In genomic region chr5:172115541-172115982, GRCh38 we compare ENCODE assay signal across 10 cellular contexts.
DNase-seq lines count a peak whose midpoint lies in the region; ATAC-seq and TF ChIP-seq lines count a peak whose summit lies in the region.
"Had no signal": no experiment of that assay in that cellular context is flagged by ENCODE, and none has a peak within 500 bp of the region (broad histone marks: within the 10 kb centered on the region; RNA-seq: fewer than 3 reads in every experiment).

No MANE protein-coding gene starts in this region.

- H3K79me2 ChIP-seq in DOHH2 (ENCODE audit: control insufficient read depth, low read length) (peaks cover 2% of the 10 kb centered on the region; the same call in 1 of the 2 replicates), Loucy (ENCODE audit: insufficient read depth, low read length) (peaks cover 25% of the 10 kb centered on the region), mammary epithelial cell (ENCODE audit: insufficient read depth, low read length) (peaks cover 25% of the 10 kb centered on the region)

- H4K20me1 ChIP-seq in DOHH2 (ENCODE audit: control insufficient read depth, insufficient read depth, low read depth, low read length) (no peaks in the 10 kb centered on the region), Loucy (ENCODE audit: insufficient read depth, low read length, poor library complexity, severe bottlenecking) (no peaks in the 10 kb centered on the region), mammary epithelial cell (ENCODE audit: insufficient read depth, low read length) (no peaks in the 10 kb centered on the region)

- H2AFZ ChIP-seq in Loucy (ENCODE audit: low read length) (no peak overlapping the region), mammary epithelial cell (ENCODE audit: low read depth, low read length) (no peak overlapping the region)

- peak overlapping the region; percentile 79 for H3K4me2 ChIP-seq in DOHH2 (ENCODE audit: low read length)
- H3K4me2 ChIP-seq in Loucy (ENCODE audit: low read depth, low read length, poor library complexity, severe bottlenecking): peak overlapping the region; percentile 64
- H3K4me2 ChIP-seq in mammary epithelial cell (ENCODE audit: insufficient read depth, low read depth, low read length): no peak overlapping the region

- H3K4me1 ChIP-seq in DOHH2 (ENCODE audit: control insufficient read depth, low read length) (peaks cover 50% of the 10 kb centered on the region), Loucy (ENCODE audit: insufficient read depth, low read length, poor library complexity, severe bottlenecking) (peaks cover 52% of the 10 kb centered on the region), mammary epithelial cell (ENCODE audit: insufficient read depth, low read length) (peaks cover 20% of the 10 kb centered on the region)

- H3K36me3 ChIP-seq in DOHH2 (ENCODE audit: control insufficient read depth, low read length): peaks cover 16% of the 10 kb centered on the region
- peaks cover 16% of the 10 kb centered on the region; the same call in 1 of the 2 replicates for H3K36me3 ChIP-seq in Loucy (ENCODE audit: insufficient read depth, low read length)
- peaks cover 7% of the 10 kb centered on the region for H3K36me3 ChIP-seq in mammary epithelial cell (ENCODE audit: insufficient read depth, low read length)
- H3K36me3 ChIP-seq: ovary had no signal

- no peaks in the 10 kb centered on the region for H3K9me3 ChIP-seq in DOHH2 (ENCODE audit: control insufficient read depth, insufficient read depth, low read length)
- no peaks in the 10 kb centered on the region for H3K9me3 ChIP-seq in Loucy (ENCODE audit: insufficient read depth, low read depth, low read length)
- no peaks in the 10 kb centered on the region for H3K9me3 ChIP-seq in mammary epithelial cell (replicated peaks; ENCODE audit: insufficient read depth, low read length)
- H3K9me3 ChIP-seq: ovary had no signal

- H3K9ac ChIP-seq in Loucy (ENCODE audit: low read depth, low read length, poor library complexity, severe bottlenecking): peak overlapping the region; percentile 73
- H3K9ac ChIP-seq in mammary epithelial cell (ENCODE audit: insufficient read depth, low read length): no peak overlapping the region

- peak overlapping the region; percentile 65 for H3K27ac ChIP-seq in DOHH2 (ENCODE audit: low read depth, low read length)
- no peak overlapping the region for H3K27ac ChIP-seq in mammary epithelial cell (ENCODE audit: insufficient read depth, low read depth, low read length)
- H3K27ac ChIP-seq: ovary had no signal

- 100% methylated on average over 3 of the region's 4 CpGs for WGBS in mammary epithelial cell (ENCODE audit: low coverage, missing lambda C conversion rate)

- TF ChIP-seq CTCF in DOHH2 (IDR thresholded peaks at IDR 0.05; ENCODE audit: low read depth, low read length, poor library complexity, severe bottlenecking) (no peak), Loucy (conservative IDR thresholded peaks at IDR 0.05; ENCODE audit: low read length) (no peak), mammary epithelial cell (conservative IDR thresholded peaks at IDR 0.05 in 1 of 2, IDR thresholded peaks at IDR 0.05 in 1 of 2; ENCODE audit: extremely low read depth in 1 of 2, insufficient read depth in 1 of 2, low read depth in 1 of 2, low read length in 2 of 2) (no peak), GM10266 (IDR thresholded peaks at IDR 0.05; ENCODE audit: control insufficient read depth, insufficient read depth, low read depth, missing control alignments) (no peak)

- CTCF ChIA-PET in mammary epithelial cell (lab: Charles Lee; ENCODE audit: low non-redundant PET): no interaction called here

- peaks cover 36% of the 10 kb centered on the region for H3K4me1 Mint-ChIP-seq in activated T-helper 17 cell treated with anti-CD3 and anti-CD28 coated beads, Interleukin-2, amount 50 U/mL, for 72 hours
- H3K4me1 Mint-ChIP-seq in natural killer cell treated with Interleukin-12 subunit alpha and Interleukin-12 subunit beta and Interleukin-15 and Interleukin-18, amount 100 ng/mL, for 72 hours (ENCODE audit: low read depth in 2 of 2): peaks cover 65 to 72% of the 10 kb centered on the region in 2 donors

- ATAC-seq in activated T-helper 17 cell treated with anti-CD3 and anti-CD28 coated beads, Interleukin-2, amount 50 U/mL, for 72 hours (replicated peaks): no peak
- ATAC-seq in natural killer cell treated with Interleukin-12 subunit alpha and Interleukin-12 subunit beta and Interleukin-15 and Interleukin-18, amount 100 ng/mL, for 72 hours: peak in 1 of 2 donors; percentile 7
- ATAC-seq in GM19395 (IDR thresholded peaks at IDR 0.05; ENCODE audit: unreplicated experiment): no peak

- peak; percentile 64 for DNase-seq in natural killer cell treated with Interleukin-12 subunit alpha and Interleukin-12 subunit beta and Interleukin-15 and Interleukin-18, amount 100 ng/mL, for 72 hours (ENCODE audit: low spot score)
- no peak for DNase-seq in NCI-H774 (lab: John Stamatoyannopoulos, UW)
- DNase-seq in mammary epithelial cell: no peak
- DNase-seq in GM10266 (ENCODE audit: extremely low spot score): no peak
- DNase-seq: MM.1S had no signal

- no peaks in the 10 kb centered on the region for H3K27me3 ChIP-seq in DOHH2 (ENCODE audit: control insufficient read depth, low read length)
- H3K27me3 ChIP-seq in Loucy (ENCODE audit: insufficient read depth, low read length, poor library complexity, severe bottlenecking): no peaks in the 10 kb centered on the region
- H3K27me3 ChIP-seq in mammary epithelial cell (ENCODE audit: insufficient read depth, low read length): no peaks in the 10 kb centered on the region
- H3K27me3 ChIP-seq: ovary had no signal

- peaks cover 4% of the 10 kb centered on the region for H3K9me3 Mint-ChIP-seq in activated T-helper 17 cell treated with anti-CD3 and anti-CD28 coated beads, Interleukin-2, amount 50 U/mL, for 72 hours
- peaks cover 3% of the 10 kb centered on the region for H3K9me3 Mint-ChIP-seq in natural killer cell treated with Interleukin-12 subunit alpha and Interleukin-12 subunit beta and Interleukin-15 and Interleukin-18, amount 100 ng/mL, for 72 hours

- intact Hi-C loops in mammary epithelial cell (cut with micrococcal nuclease): no loop called here

- peaks cover 79% of the 10 kb centered on the region for H3K36me3 Mint-ChIP-seq in activated T-helper 17 cell treated with anti-CD3 and anti-CD28 coated beads, Interleukin-2, amount 50 U/mL, for 72 hours (ENCODE audit: low read depth)
- peaks cover 7% of the 10 kb centered on the region for H3K36me3 Mint-ChIP-seq in natural killer cell treated with Interleukin-12 subunit alpha and Interleukin-12 subunit beta and Interleukin-15 and Interleukin-18, amount 100 ng/mL, for 72 hours

- H3K9me2 ChIP-seq in DOHH2 (replicated peaks; ENCODE audit: control insufficient read depth, low read length) (no peaks in the 10 kb centered on the region), Loucy (replicated peaks; ENCODE audit: low read depth, low read length) (no peaks in the 10 kb centered on the region)

- in situ Hi-C loops in mammary epithelial cell (cut with MboI; ENCODE audit: low sequenced_read_pairs in 2 of 2): loop anchor here in 1 of 2 donors (25.0 kb wide), 1 partner anchor 172 kb away; the partner anchor contains the start of gene UBTD2

- no peaks in the 10 kb centered on the region for H3K27me3 Mint-ChIP-seq in activated T-helper 17 cell treated with anti-CD3 and anti-CD28 coated beads, Interleukin-2, amount 50 U/mL, for 72 hours
- H3K27me3 Mint-ChIP-seq in natural killer cell treated with Interleukin-12 subunit alpha and Interleukin-12 subunit beta and Interleukin-15 and Interleukin-18, amount 100 ng/mL, for 72 hours: no peaks in the 10 kb centered on the region

- dilution Hi-C loops in mammary epithelial cell (cut with HindIII; ENCODE audit: low sequenced_read_pairs): no loop called here

- H3K27ac Mint-ChIP-seq in activated T-helper 17 cell treated with anti-CD3 and anti-CD28 coated beads, Interleukin-2, amount 50 U/mL, for 72 hours: peak overlapping the region; percentile 99
- peak overlapping the region; percentile 97 to 100 for H3K27ac Mint-ChIP-seq in natural killer cell treated with Interleukin-12 subunit alpha and Interleukin-12 subunit beta and Interleukin-15 and Interleukin-18, amount 100 ng/mL, for 72 hours

- H3K4me3 Mint-ChIP-seq in activated T-helper 17 cell treated with anti-CD3 and anti-CD28 coated beads, Interleukin-2, amount 50 U/mL, for 72 hours: peak overlapping the region; percentile 92
- peak overlapping the region; percentile 94 for H3K4me3 Mint-ChIP-seq in natural killer cell treated with Interleukin-12 subunit alpha and Interleukin-12 subunit beta and Interleukin-15 and Interleukin-18, amount 100 ng/mL, for 72 hours

- BruUV-seq in mammary epithelial cell (replicated peaks; lab: Mats Ljungman, UMichigan): no TSS peak

- H3F3A ChIP-seq in DOHH2 (ENCODE audit: control insufficient read depth, insufficient read depth) (peaks cover 14% of the 10 kb centered on the region), Loucy (ENCODE audit: low read depth) (no peaks in the 10 kb centered on the region; the same call in 1 of the 2 replicates)

- H3K4me3 ChIP-seq in DOHH2 (ENCODE audit: low read length) (peak overlapping the region; percentile 77), Loucy (ENCODE audit: low read length, poor library complexity, severe bottlenecking) (peak overlapping the region; percentile 28), mammary epithelial cell (replicated peaks in 1 of 3; ENCODE audit: insufficient read depth in 1 of 3, low read depth in 2 of 3, low read length in 3 of 3) (no peak overlapping the region)
- H3K4me3 ChIP-seq: ovary had no signal

Comparison
In these comparisons a context has a peak if more than half of its experiments do, and no peak if none do; other contexts are left out.
1. H3K4me3 ChIP-seq: peak in DOHH2 (single experiment) and Loucy (single experiment); none in mammary epithelial cell (0 of 3).